27 cellular contexts compared by ENCODE assay signal in the genomic region with DNA sequence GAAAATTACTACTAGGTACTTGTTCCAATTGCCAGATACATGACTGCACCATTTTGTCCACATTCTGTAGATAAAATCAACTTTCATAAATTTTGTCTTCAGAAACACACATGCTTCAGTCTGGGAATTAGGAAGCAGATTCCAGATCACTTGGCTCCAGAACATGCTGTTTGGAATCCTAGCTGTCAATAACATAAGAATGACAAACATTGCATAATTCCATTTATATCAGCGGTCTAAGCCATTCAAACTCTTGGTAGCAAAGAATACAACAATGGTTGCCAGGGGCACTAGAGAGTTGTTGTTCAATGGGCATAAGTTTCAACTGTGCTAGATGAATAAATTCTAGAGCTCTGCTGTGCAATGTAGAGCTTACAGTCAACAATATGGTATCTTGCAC.
"Had no signal": no experiment of that assay in that cellular context is flagged by ENCODE, and none has a peak within 500 bp of the region (broad histone marks: within the 10 kb centered on the region; RNA-seq: fewer than 3 reads in every experiment).

No MANE protein-coding gene starts in this region.

- H3K4me1 ChIP-seq: stomach, suprapubic skin, testis, thyroid gland, tibial artery, tibial nerve, transverse colon, upper lobe of left lung, upper lobe of right lung, uterus, vagina had no signal

- ATAC-seq: stimulated activated effector memory CD8-positive, alpha-beta T cell treated with anti-CD3 and anti-CD28 coated beads, Interleukin-12 subunit alpha, Interleukin-12 subunit beta, amount 100 ng/mL, for 72 hours; stimulated activated memory B cell treated with anti-CD40 and anti-IgM and Interleukin-4, amounts not matched to agents 10 μg/mL and 1 μg/mL and 100 μg/mL, for 72 hours; stimulated activated naive B cell treated with anti-CD40 and anti-IgM and Interleukin-4, amounts not matched to agents 10 μg/mL and 1 μg/mL and 100 μg/mL, for 72 hours; stimulated activated naive CD8-positive, alpha-beta T cell treated with anti-CD3 and anti-CD28 coated beads, Interleukin-15, amount 100 ng/mL, for 72 hours; stimulated activated naive CD8-positive, alpha-beta T cell treated with anti-CD3 and anti-CD28 coated beads, Interleukin-15, Interleukin-2, amounts not matched to agents 100 U/mL and 50 U/mL, for 24 hours; upper lobe of right lung had no signal

- H3K27me3 ChIP-seq: stomach, suprapubic skin, testis, thyroid gland, tibial artery, tibial nerve, transverse colon, upper lobe of left lung, upper lobe of right lung, uterus, vagina had no signal

- H3K9me3 ChIP-seq: stomach, suprapubic skin, testis, thoracic aorta, thyroid gland, tibial artery, tibial nerve, transverse colon, upper lobe of left lung, upper lobe of right lung, uterus, vagina had no signal

- H3K27ac ChIP-seq: stomach, suprapubic skin, testis, thoracic aorta, thyroid gland, tibial artery, tibial nerve, transverse colon, upper lobe of left lung, upper lobe of right lung, uterus, vagina had no signal

- FAIRE-seq: urothelium cell line had no signal

- DNase-seq: stimulated activated CD4-positive, alpha-beta T cell treated with anti-CD3 and anti-CD28 coated beads, Interleukin-2, amount 100 ng/mL, for 48 hours; stimulated activated CD4-positive, alpha-beta T cell treated with anti-CD3 and anti-CD28 coated beads, Interleukin-4, amount 100 ng/mL, for 1 hour; stimulated activated CD4-positive, alpha-beta T cell treated with anti-CD3 and anti-CD28 coated beads, Interleukin-4, amount 100 ng/mL, for 24 hours; stimulated activated CD4-positive, alpha-beta T cell treated with anti-CD3 and anti-CD28 coated beads, Interleukin-4, amount 100 ng/mL, for 4 hours; stimulated activated CD8-positive, alpha-beta memory T cell treated with anti-CD3 and anti-CD28 coated beads, Interleukin-4, amount 100 ng/mL, for 48 hours; stimulated activated naive B cell treated with anti-CD40 and anti-IgM and Interleukin-4, amounts not matched to agents 10 μg/mL and 1 μg/mL and 100 μg/mL, for 72 hours; stimulated activated naive CD4-positive, alpha-beta T cell; stimulated activated naive CD4-positive, alpha-beta T cell treated with Interleukin-2 at 50 U/mL for 16 hours; stimulated activated naive CD8-positive, alpha-beta T cell treated with anti-CD3 and anti-CD28 coated beads, Interleukin-15, amount 100 ng/mL, for 72 hours; stimulated activated naive CD8-positive, alpha-beta T cell treated with anti-CD3 and anti-CD28 coated beads, Interleukin-15, Interleukin-2, amounts not matched to agents 100 U/mL and 50 U/mL, for 24 hours; stomach; substantia nigra; testis; thyroid gland; tibial artery; transverse colon; trophoblast cell; upper lobe of left lung; upper lobe of right lung; uterus had no signal

- H3K36me3 ChIP-seq: stomach, suprapubic skin, thoracic aorta, thyroid gland, tibial artery, tibial nerve, transverse colon, upper lobe of left lung, upper lobe of right lung, uterus, vagina had no signal

- H3K4me3 ChIP-seq: stomach, suprapubic skin, testis, thoracic aorta, thyroid gland, tibial artery, tibial nerve, transverse colon, upper lobe of left lung, upper lobe of right lung, uterus, vagina had no signal
